ENCODE assay signal across 10 cellular contexts in genomic region chr9:135086597-135087488, GRCh38. TPM values are rescaled to one million over a fixed set of nuclear protein-coding genes. Genes with fewer than 3 reads are reported as not detected.
DNase-seq lines count a peak whose midpoint lies in the region; ATAC-seq, FAIRE-seq and TF ChIP-seq lines count a peak whose summit lies in the region.
"Had no signal": no experiment of that assay in that cellular context is flagged by ENCODE, and none has a peak within 500 bp of the region (broad histone marks: within the 10 kb centered on the region; RNA-seq: fewer than 3 reads in every experiment).

No MANE protein-coding gene starts in this region.

- H3K23ac ChIP-seq in IMR-90 (ENCODE audit: low read depth, low read length) = no peak overlapping the region
- H3K23ac ChIP-seq in H1 (ENCODE audit: insufficient read length) = no peak overlapping the region

- POLR2A ChIA-PET in IMR-90 (lab: Charles Lee; ENCODE audit: unreplicated experiment) (no interaction called here), H1 (lab: Charles Lee; ENCODE audit: partially characterized antibody) (no interaction called here)

- no peak overlapping the region for H4K91ac ChIP-seq in IMR-90 (ENCODE audit: insufficient read depth, low read depth, low read length)
- no peak overlapping the region for H4K91ac ChIP-seq in H1 (replicated peaks; ENCODE audit: insufficient read length, low read length)

- TF ChIP-seq RAD21 in IMR-90 (IDR thresholded peaks at IDR 0.05; ENCODE audit: low read length) = no peak
- no peak for TF ChIP-seq RAD21 in H1 (IDR thresholded peaks at IDR 0.05 in 1 of 2, conservative IDR thresholded peaks at IDR 0.05 in 1 of 2; ENCODE audit: low read depth in 2 of 2, low read length in 2 of 2)

- ATAC-seq in IMR-90 (ENCODE audit: low read depth) (no peak), thoracic aorta (ENCODE audit: insufficient number of reproducible peaks, low FRiP score, low read depth) (no peak)

- 0 out of 2 replicates have a peak, but pooled peaks cover 5% of the 10 kb centered on the region for H4K20me1 ChIP-seq in IMR-90 (ENCODE audit: insufficient read depth, low read length)
- H4K20me1 ChIP-seq in H1 (replicated peaks in 1 of 2; ENCODE audit: control insufficient read depth in 1 of 2, insufficient read depth in 2 of 2, low read length in 2 of 2) = peaks cover 15 to 26% of the 10 kb centered on the region in 2 experiments

- H2BK12ac ChIP-seq in H1 (ENCODE audit: low read depth, low read length) = no peak overlapping the region

- 0 out of 2 replicates have a peak, but pooled peaks cover 4% of the 10 kb centered on the region for H3K9me1 ChIP-seq in IMR-90 (ENCODE audit: insufficient read depth, low read length)

- no peak overlapping the region for H3K27ac ChIP-seq in IMR-90 (ENCODE audit: insufficient read depth, low read length)
- no peak overlapping the region for H3K27ac ChIP-seq in H1 (ENCODE audit: low read depth, low read length)
- no peak overlapping the region for H3K27ac ChIP-seq in thoracic aorta
- H3K27ac ChIP-seq: PC-9 had no signal

- peak overlapping the region; percentile 42 for H2AK9ac ChIP-seq in IMR-90 (replicated peaks; ENCODE audit: low read depth, low read length, poor library complexity)

- H3K56ac ChIP-seq in IMR-90 (ENCODE audit: extremely low read depth, insufficient read depth, low read length) (no peak overlapping the region), H1 (replicated peaks; ENCODE audit: insufficient read length, low read depth, low read length) (no peak overlapping the region)

- in situ Hi-C loops in IMR-90 (cut with MboI; ENCODE audit: low sequenced_read_pairs) = loop anchor here (5.0 kb wide), 1 partner anchor 320 kb away; no protein-coding TSS in a partner anchor

- FAIRE-seq in H1 (lab: Jason Lieb, UNC) = no peak

- dilution Hi-C loops in IMR-90 (cut with HindIII; ENCODE audit: low sequenced_read_pairs, unreplicated experiment) = no loop called here

- no peak overlapping the region for H2AFZ ChIP-seq in IMR-90 (replicated peaks; ENCODE audit: low read length, poor library complexity)
- no peak overlapping the region for H2AFZ ChIP-seq in H1 (ENCODE audit: low read length)
- H2AFZ ChIP-seq: PC-9 had no signal

- H3K14ac ChIP-seq in IMR-90 (replicated peaks; ENCODE audit: low read depth, low read length) (no peak overlapping the region), H1 (ENCODE audit: insufficient read length) (no peak overlapping the region)

- H2AK5ac ChIP-seq in IMR-90 (ENCODE audit: low read depth, low read length) = no peak overlapping the region
- no peak overlapping the region for H2AK5ac ChIP-seq in H1 (ENCODE audit: low read depth, low read length)

- no peak overlapping the region for H2BK5ac ChIP-seq in IMR-90 (ENCODE audit: low read depth, low read length, poor library complexity, severe bottlenecking)
- no peak overlapping the region for H2BK5ac ChIP-seq in H1 (ENCODE audit: low read depth, low read length)

- no peak overlapping the region for H2BK120ac ChIP-seq in IMR-90 (ENCODE audit: low read depth, low read length)
- no peak overlapping the region for H2BK120ac ChIP-seq in H1 (replicated peaks; ENCODE audit: low read depth, low read length)

- peaks cover 3 to 9% of the 10 kb centered on the region in 2 experiments; a peak in 3 of 4 replicates for H3K79me2 ChIP-seq in H1 (ENCODE audit: control insufficient read depth in 1 of 2, insufficient read depth in 2 of 2, low read length in 2 of 2)

- H3K4me3 ChIP-seq in IMR-90 (ENCODE audit: insufficient read depth, low read depth, low read length) (no peak overlapping the region), H1 (ENCODE audit: extremely low read depth in 1 of 4, insufficient read depth in 2 of 4, low read depth in 3 of 4, low read length in 4 of 4) (peak overlapping the region in 3 of 4 experiments; percentile 4 to 57 (median 10); a peak in 5 of 8 replicates), mucosa of stomach (ENCODE audit: low read length) (peak overlapping the region; percentile 36), thoracic aorta (peak overlapping the region; percentile 63)
- H3K4me3 ChIP-seq: PC-9 had no signal

- H2BK20ac ChIP-seq in IMR-90 (ENCODE audit: low read depth, low read length) (no peak overlapping the region), H1 (ENCODE audit: low read length) (no peak overlapping the region)

- H3K36me3 ChIP-seq in IMR-90 (ENCODE audit: control insufficient read depth, insufficient read depth, low read length) (no peaks in the 10 kb centered on the region), H1 (ENCODE audit: control insufficient read depth in 2 of 4, insufficient read depth in 4 of 4, low read length in 3 of 4) (peaks cover 0 to 10% (median 9%) of the 10 kb centered on the region in 4 experiments; a peak in 3 of 8 replicates), mucosa of stomach (ENCODE audit: control insufficient read depth, insufficient read depth, low read length) (no peaks in the 10 kb centered on the region), thoracic aorta (no peaks in the 10 kb centered on the region)

- DNase-seq in IMR-90 (no peak), H1 (ENCODE audit: low read depth in 1 of 2, low spot score in 2 of 2) (no peak), thoracic aorta (ENCODE audit: low spot score) (no peak), NCI-H1092 treated with DMSO at 0.1 percent for 48 hours (lab: John Stamatoyannopoulos, UW) (no peak), islet precursor cell (no peak)
- no peak for DNase-seq in activated CD8-positive, alpha-beta memory T cell treated with anti-CD3 and anti-CD28 coated beads, Interleukin-2, amount 50 U/mL, for 48 hours
- DNase-seq in activated T-cell treated with anti-CD3 and anti-CD28 coated beads, Interleukin-2, amount 50 U/mL, for 48 hours = no peak
- DNase-seq: DMS 273 treated with DMSO at 0.1 percent for 48 hours had no signal

- H3K9me3 ChIP-seq in IMR-90 (ENCODE audit: control insufficient read depth, insufficient read depth, low read length) (no peaks in the 10 kb centered on the region), H1 (ENCODE audit: insufficient read depth in 2 of 2, low read depth in 1 of 2, low read length in 1 of 2) (no peaks in the 10 kb centered on the region), mucosa of stomach (ENCODE audit: control insufficient read depth, low read length) (no peaks in the 10 kb centered on the region), thoracic aorta (no peaks in the 10 kb centered on the region)

- H2BK15ac ChIP-seq in IMR-90 (ENCODE audit: low read depth, low read length) = no peak overlapping the region
- peak overlapping the region; percentile 81; the same call in 1 of the 2 replicates for H2BK15ac ChIP-seq in H1 (ENCODE audit: low read length)

- H3K23me2 ChIP-seq in H1 (ENCODE audit: low read depth, low read length) = peaks cover 25% of the 10 kb centered on the region

- intact Hi-C loops in IMR-90 (cut with micrococcal nuclease) = loop anchor here (1.0 to 2.0 kb wide), 2 partner anchors 325 to 394 kb away; no protein-coding TSS in a partner anchor

- no peak for TF ChIP-seq EP300 in H1 (IDR thresholded peaks at IDR 0.05; ENCODE audit: borderline replicate concordance in 1 of 2, low read depth in 2 of 2, low read length in 2 of 2)

- TF ChIP-seq CTCF in IMR-90 (conservative IDR thresholded peaks at IDR 0.05; ENCODE audit: low read depth, low read length) = no peak
- TF ChIP-seq CTCF in H1 (IDR thresholded peaks at IDR 0.05; ENCODE audit: control extremely low read depth in 1 of 3, insufficient read depth in 1 of 3, low read depth in 1 of 3, low read length in 3 of 3) = no peak
- TF ChIP-seq CTCF in thoracic aorta (IDR thresholded peaks at IDR 0.05) = no peak

- H3K4ac ChIP-seq in IMR-90 (ENCODE audit: low read depth, low read length) (no peak overlapping the region), H1 (replicated peaks; ENCODE audit: insufficient read length, low read depth, low read length) (no peak overlapping the region)

- CTCF ChIA-PET in IMR-90 (lab: Yijun Ruan, JAX) = interaction anchor here (1.2 kb wide), 1 partner anchor 326 kb away, joined by 3 read pairs; no protein-coding TSS in a partner anchor
- CTCF ChIA-PET in H1 (lab: Charles Lee; ENCODE audit: partially characterized antibody) = interaction anchor here (0.6 to 12.6 kb wide), 52 partner anchors 8 to 1239 kb away, joined by 3 to 137 read pairs (median 4); no protein-coding TSS in a partner anchor

- no TSS peak for BruUV-seq in IMR-90 (replicated peaks; lab: Mats Ljungman, UMichigan)

- WGBS in IMR-90 (ENCODE audit: extremely low coverage in 2 of 2, insufficient read length in 1 of 2), 2 experiments = 15% methylated on average over 32 of the region's 61 CpGs; no CpG with 5 or more reads in 1 of the 2 experiments
- WGBS in H1 (ENCODE audit: extremely low coverage in 1 of 2, insufficient coverage in 1 of 2, insufficient read length in 1 of 2, insufficient replicate concordance in 2 of 2, low coverage in 1 of 2, low lambda C conversion rate in 2 of 2, missing lambda C conversion rate in 1 of 2), 2 experiments = 30% methylated on average over 42 of the region's 61 CpGs; no CpG with 5 or more reads in 1 of the 2 experiments

- H4K8ac ChIP-seq in IMR-90 (ENCODE audit: low read depth in 2 of 2, low read length in 2 of 2) = no peak overlapping the region
- no peak overlapping the region for H4K8ac ChIP-seq in H1 (ENCODE audit: extremely low read depth, insufficient read depth, low read length)

- H3K4me1 ChIP-seq in IMR-90 (ENCODE audit: control insufficient read depth, insufficient read depth, low read length) (no peaks in the 10 kb centered on the region; the same call in 1 of the 2 replicates), H1 (replicated peaks in 1 of 4; ENCODE audit: control insufficient read depth in 3 of 4, insufficient read depth in 4 of 4, low read length in 3 of 4) (peaks cover 0 to 23% (median 6%) of the 10 kb centered on the region in 4 experiments; a peak in 5 of 7 replicates), mucosa of stomach (ENCODE audit: control insufficient read depth, insufficient read depth, low read length) (peaks cover 21% of the 10 kb centered on the region), thoracic aorta (ENCODE audit: control insufficient read depth in 1 of 2, low read depth in 2 of 2) (peaks cover 6 to 27% of the 10 kb centered on the region in 2 donors)

- H3K27me3 ChIP-seq in IMR-90 (ENCODE audit: control insufficient read depth, insufficient read depth, low read length) = peaks cover 48% of the 10 kb centered on the region
- peaks cover 0 to 17% (median 12%) of the 10 kb centered on the region in 4 experiments; a peak in 5 of 7 replicates for H3K27me3 ChIP-seq in H1 (replicated peaks in 1 of 4; ENCODE audit: control insufficient read depth in 3 of 4, extremely low read depth in 1 of 4, insufficient read depth in 3 of 4, low read length in 3 of 4)
- H3K27me3 ChIP-seq in mucosa of stomach (ENCODE audit: control insufficient read depth, insufficient read depth, low read length) = peaks cover 39% of the 10 kb centered on the region
- H3K27me3 ChIP-seq in thoracic aorta (replicated peaks; ENCODE audit: insufficient read depth) = no peaks in the 10 kb centered on the region

- H3K9ac ChIP-seq in IMR-90 (ENCODE audit: low read depth, low read length) = no peak overlapping the region
- no peak overlapping the region; a peak in 2 of 7 replicates for H3K9ac ChIP-seq in H1 (replicated peaks in 1 of 4; ENCODE audit: extremely low read depth in 1 of 4, low read depth in 3 of 4, low read length in 3 of 4)
- H3K9ac ChIP-seq in mucosa of stomach (ENCODE audit: low read length) = no peak overlapping the region

- TF ChIP-seq POLR2A in IMR-90 (IDR thresholded peaks at IDR 0.05; ENCODE audit: low read depth, low read length) = no peak
- no peak for TF ChIP-seq POLR2A in H1 (IDR thresholded peaks at IDR 0.05; ENCODE audit: control extremely low read depth in 1 of 2, low read depth in 2 of 2, low read length in 2 of 2)

- H4K5ac ChIP-seq in IMR-90 (ENCODE audit: low read depth, low read length) = no peak overlapping the region
- H4K5ac ChIP-seq in H1 (ENCODE audit: insufficient read length, low read depth, low read length) = no peak overlapping the region

- H3K79me1 ChIP-seq in IMR-90 (ENCODE audit: low read depth in 1 of 2, low read length in 2 of 2) (no peaks in the 10 kb centered on the region), H1 (ENCODE audit: low read depth, low read length) (peaks cover 5% of the 10 kb centered on the region)

- H3K18ac ChIP-seq in IMR-90 (ENCODE audit: low read depth, low read length) = no peak overlapping the region
- 0 out of 2 replicates have a peak overlapping the region, but pooled peaks have one; percentile 6 for H3K18ac ChIP-seq in H1 (ENCODE audit: extremely low read depth, low read length)

- H3K4me2 ChIP-seq in IMR-90 (ENCODE audit: low read depth, low read length) (no peak overlapping the region), H1 (ENCODE audit: insufficient read depth in 1 of 2, low read depth in 2 of 2, low read length in 2 of 2) (peak overlapping the region; percentile 66 to 70)
- H3K4me2 ChIP-seq: PC-9 had no signal

RNA-seq across cellular contexts. Expression of gene OLFM1, which starts 0.6 kb away (rescaled TPM):
- total RNA-seq in IMR-90 (2012; rRNA removed) (0.28 and 0.36 TPM in 2 replicates), thoracic aorta (10 to 100 TPM; 14.5 to 24.5 TPM)
- polyA plus RNA-seq in IMR-90 (2012; rRNA removed) (0.23 and 0.38 TPM in 2 replicates), H1 (2011; rRNA removed) (49.7 and 53.0 TPM in 2 replicates)
- polyA plus RNA-seq in IMR-90 (2012; cell fraction: cytosol; rRNA removed) = 0.23 and 0.24 TPM in 2 replicates
- polyA plus RNA-seq in IMR-90 (2012; cell fraction: nucleus; rRNA removed; ENCODE audit: low replicate concordance) = 0.11 and 0.25 TPM in 2 replicates
- total RNA-seq in H1 (2021; fragmentation: NEBNext Ultra II Directional; extraction: Animal tissue kit (Norgen Biotek cat#: 25700)) = 47.9 and 53.4 TPM in 2 replicates
- 37.8 TPM for polyA plus RNA-seq in H1 (2011; cell fraction: cytosol; rRNA removed)
- polyA plus RNA-seq in H1 (2011; cell fraction: nucleus; rRNA removed) = 42.9 TPM
- 67.7 to 74.9 TPM (median 71.8 TPM) in 4 replicates for polyA plus RNA-seq in H1 (2012, experiment 1 of 2)
- polyA plus RNA-seq in H1 (2012, experiment 2 of 2) = 33.0 TPM
- polyA plus RNA-seq in H1 (2013, experiment 1 of 2) = 44.2 TPM
- 49.5 TPM for polyA plus RNA-seq in H1 (2013, experiment 2 of 2)
- polyA minus RNA-seq in H1 (2011; rRNA and poly(A)+ RNA removed) = 23.8 and 30.3 TPM in 2 replicates
- 18.1 TPM for polyA minus RNA-seq in H1 (2011; cell fraction: cytosol; rRNA and poly(A)+ RNA removed)
- 17.3 TPM for polyA minus RNA-seq in H1 (2011; cell fraction: nucleus; rRNA and poly(A)+ RNA removed)
- total RNA-seq: PC-9 had no signal

Comparison
In these comparisons a context has a peak if more than half of its experiments do, and no peak if none do; other contexts are left out.
1. RNA of gene OLFM1, which starts 0.6 kb away (total RNA-seq): 47.9 to 53.4 TPM in H1 and 14.5 to 24.5 TPM in thoracic aorta; 0.28 to 0.36 TPM in IMR-90; every median in the first group is over 10 times any median in the second.